19 cellular contexts compared by ENCODE assay signal in the genomic region with DNA sequence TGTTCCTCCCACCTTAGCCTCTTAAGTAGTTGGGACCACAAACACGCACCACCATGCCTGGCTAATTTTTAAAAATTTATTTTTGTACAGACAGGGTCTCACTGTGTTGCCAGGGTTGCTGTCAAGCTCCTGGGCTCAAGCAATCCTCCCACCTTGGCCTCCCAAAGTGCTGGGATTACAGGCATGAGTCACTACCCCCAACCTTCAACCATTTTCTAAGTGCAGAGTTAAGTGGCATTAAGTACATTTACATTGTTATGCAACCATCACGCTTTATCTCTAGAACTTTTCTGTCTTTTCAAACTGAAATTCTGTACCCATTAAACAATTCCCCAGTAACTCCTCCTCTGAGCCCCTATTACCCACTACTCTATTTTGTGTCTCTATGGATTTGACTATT.
"Had no signal": no experiment of that assay in that cellular context is flagged by ENCODE, and none has a peak within 500 bp of the region (broad histone marks: within the 10 kb centered on the region; RNA-seq: fewer than 3 reads in every experiment).

No MANE protein-coding gene starts in this region.

- H3K4me3 Mint-ChIP-seq: activated CD4-positive, alpha-beta memory T cell treated with anti-CD3 and anti-CD28 coated beads for 36 hours; activated naive CD8-positive, alpha-beta T cell treated with anti-CD3 and anti-CD28 coated beads, Interleukin-2, amount 50 U/mL, for 24 hours; brain; natural killer cell treated with Interleukin-12 subunit alpha and Interleukin-12 subunit beta and Interleukin-15 and Interleukin-18, amount 100 ng/mL, for 72 hours; type B pancreatic cell had no signal

- H3K4me1 ChIP-seq: prostate gland had no signal

- H3K36me3 ChIP-seq: ovary, prostate gland, spleen, thoracic aorta had no signal

- H3K27me3 ChIP-seq: ovary, spleen had no signal

- H3K27ac Mint-ChIP-seq: activated CD4-positive, alpha-beta memory T cell treated with anti-CD3 and anti-CD28 coated beads for 36 hours; activated naive CD8-positive, alpha-beta T cell treated with anti-CD3 and anti-CD28 coated beads, Interleukin-2, amount 50 U/mL, for 24 hours; brain; natural killer cell treated with Interleukin-12 subunit alpha and Interleukin-12 subunit beta and Interleukin-15 and Interleukin-18, amount 100 ng/mL, for 72 hours; type B pancreatic cell had no signal

- DNase-seq: activated CD4-positive, alpha-beta memory T cell treated with anti-CD3 and anti-CD28 coated beads for 36 hours; activated CD4-positive, alpha-beta T cell treated with anti-CD3 and anti-CD28 coated beads for 4 hours; activated CD4-positive, CD25-positive, alpha-beta regulatory T cell; activated gamma-delta T cell; activated naive CD4-positive, alpha-beta T cell treated with anti-CD3 and anti-CD28 coated beads, Interleukin-2, amount 50 U/mL, for 16 hours; activated naive CD8-positive, alpha-beta T cell treated with anti-CD3 and anti-CD28 coated beads, Interleukin-2, amount 50 U/mL, for 24 hours; anterior cingulate cortex; ovary; spleen; stimulated activated CD4-positive, alpha-beta T cell treated with anti-CD3 and anti-CD28 coated beads, Interleukin-4, amount 100 ng/mL, for 1 hour; stimulated activated naive CD4-positive, alpha-beta T cell; T-helper 9 cell had no signal

- H3K27me3 Mint-ChIP-seq: activated naive CD8-positive, alpha-beta T cell treated with anti-CD3 and anti-CD28 coated beads, Interleukin-2, amount 50 U/mL, for 24 hours had no signal

- ATAC-seq: activated naive CD8-positive, alpha-beta T cell treated with anti-CD3 and anti-CD28 coated beads, Interleukin-2, amount 50 U/mL, for 24 hours; left lobe of liver; natural killer cell treated with Interleukin-12 subunit alpha and Interleukin-12 subunit beta and Interleukin-15 and Interleukin-18, amount 100 ng/mL, for 72 hours had no signal

- H3K4me3 ChIP-seq: lung, ovary, prostate gland, spleen, thoracic aorta had no signal

- H3K36me3 Mint-ChIP-seq: activated CD4-positive, alpha-beta memory T cell treated with anti-CD3 and anti-CD28 coated beads for 36 hours; brain; natural killer cell treated with Interleukin-12 subunit alpha and Interleukin-12 subunit beta and Interleukin-15 and Interleukin-18, amount 100 ng/mL, for 72 hours; type B pancreatic cell had no signal

- H3K9me3 Mint-ChIP-seq: activated CD4-positive, alpha-beta memory T cell treated with anti-CD3 and anti-CD28 coated beads for 36 hours; activated naive CD8-positive, alpha-beta T cell treated with anti-CD3 and anti-CD28 coated beads, Interleukin-2, amount 50 U/mL, for 24 hours; natural killer cell treated with Interleukin-12 subunit alpha and Interleukin-12 subunit beta and Interleukin-15 and Interleukin-18, amount 100 ng/mL, for 72 hours had no signal

- H3K4me1 Mint-ChIP-seq: activated naive CD8-positive, alpha-beta T cell treated with anti-CD3 and anti-CD28 coated beads, Interleukin-2, amount 50 U/mL, for 24 hours had no signal

- H3K9me3 ChIP-seq: ovary, prostate gland, spleen, thoracic aorta had no signal
